8 cellular contexts compared by ENCODE assay signal in the genomic region with DNA sequence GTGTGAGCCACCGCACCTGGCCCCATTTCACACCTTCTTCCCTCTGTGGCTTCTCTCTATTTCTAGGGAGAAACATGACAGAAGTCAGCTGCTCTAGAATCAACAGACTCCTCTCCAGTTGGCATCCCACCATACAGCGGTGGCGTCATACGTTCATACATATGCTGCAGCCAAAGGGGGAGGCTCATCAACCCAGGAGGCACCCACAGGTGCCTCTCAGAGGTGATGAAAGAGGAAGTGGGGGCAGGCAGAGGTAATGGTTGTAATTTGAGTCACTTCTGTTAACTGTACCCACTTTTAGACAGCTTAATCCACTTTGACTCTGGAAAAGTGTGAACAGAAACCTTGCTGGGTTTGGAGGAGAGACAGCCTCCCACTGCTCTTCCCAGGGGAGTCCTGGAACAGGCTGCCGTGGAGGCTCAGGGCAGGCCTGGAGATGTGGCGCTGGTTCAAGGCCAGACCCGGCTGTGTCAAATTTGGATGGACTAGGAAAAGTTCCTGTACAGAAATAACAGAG. TPM values are rescaled to one million over a fixed set of nuclear protein-coding genes. Genes with fewer than 3 reads are reported as not detected.
DNase-seq lines count a peak whose midpoint lies in the region; ATAC-seq and TF ChIP-seq lines count a peak whose summit lies in the region.

No MANE protein-coding gene starts in this region.

- in situ Hi-C loops in GM23248 (cut with MboI): no loop called here

- no peak overlapping the region for H3K4me3 ChIP-seq in GM23248
- no peak overlapping the region for H3K4me3 ChIP-seq in testis
- H3K4me3 ChIP-seq in upper lobe of right lung: no peak overlapping the region

- no peak overlapping the region for H3K4me2 ChIP-seq in GM23248 (ENCODE audit: unreplicated experiment)

- peak overlapping the region; percentile 85 to 86 for H3K27ac Mint-ChIP-seq in activated naive CD4-positive, alpha-beta T cell treated with anti-CD3 and anti-CD28 coated beads, Interleukin-2, amount 50 U/mL, for 72 hours

- no peaks in the 10 kb centered on the region for H4K20me1 ChIP-seq in GM23248 (ENCODE audit: insufficient read depth)

- H3K9me3 ChIP-seq in GM23248 (ENCODE audit: low read depth) (no peaks in the 10 kb centered on the region), testis (no peaks in the 10 kb centered on the region), upper lobe of right lung (no peaks in the 10 kb centered on the region)

- no peak overlapping the region for H2AFZ ChIP-seq in GM23248

- peaks cover 16% of the 10 kb centered on the region; the same call in 1 of the 2 replicates for H3K4me1 ChIP-seq in GM23248 (ENCODE audit: insufficient read depth)
- peaks cover 12% of the 10 kb centered on the region for H3K4me1 ChIP-seq in testis
- H3K4me1 ChIP-seq in upper lobe of right lung: no peaks in the 10 kb centered on the region

- H3K9me2 ChIP-seq in GM23248 (ENCODE audit: insufficient read depth): no peaks in the 10 kb centered on the region

- H3K36me3 ChIP-seq in GM23248 (ENCODE audit: low read depth) (no peaks in the 10 kb centered on the region), testis (ENCODE audit: low read depth, missing control alignments) (no peaks in the 10 kb centered on the region), upper lobe of right lung (no peaks in the 10 kb centered on the region)

- H3K27ac ChIP-seq in GM23248: peak overlapping the region; percentile 40; the same call in 1 of the 2 replicates
- H3K27ac ChIP-seq in testis: no peak overlapping the region
- H3K27ac ChIP-seq in upper lobe of right lung: no peak overlapping the region

- H3K79me2 ChIP-seq in GM23248 (ENCODE audit: insufficient read depth): no peaks in the 10 kb centered on the region

- no peaks in the 10 kb centered on the region for H3K27me3 ChIP-seq in GM23248 (replicated peaks; ENCODE audit: insufficient read depth)
- no peaks in the 10 kb centered on the region for H3K27me3 ChIP-seq in testis
- no peaks in the 10 kb centered on the region for H3K27me3 ChIP-seq in upper lobe of right lung

- no peak for DNase-seq in GM23248
- DNase-seq in MV-4-11 (lab: John Stamatoyannopoulos, UW): peak; percentile 20
- DNase-seq in activated naive CD4-positive, alpha-beta T cell treated with anti-CD3 and anti-CD28 coated beads, Interleukin-2, amount 50 U/mL, for 72 hours (ENCODE audit: low spot score in 2 of 2): peak in 1 of 2 donors; percentile 40
- peak; percentile 61 for DNase-seq in testis
- no peak for DNase-seq in GM19240 (ENCODE audit: insufficient read length, low spot score)
- no peak for DNase-seq in middle frontal gyrus (ENCODE audit: extremely low spot score, low spot score)
- no peak for DNase-seq in upper lobe of right lung

- intact Hi-C loops in testis (cut with DNase I; ENCODE audit: low total_unique reads) (no loop called here), upper lobe of right lung (cut with DNase I) (no loop called here)

- ATAC-seq in GM18519 (IDR thresholded peaks at IDR 0.05; ENCODE audit: low FRiP score, unreplicated experiment) (peak; percentile 66), upper lobe of right lung (no peak)
- ATAC-seq in activated naive CD4-positive, alpha-beta T cell treated with anti-CD3 and anti-CD28 coated beads, Interleukin-2, amount 50 U/mL, for 72 hours: peak; percentile 75 to 77

- peaks cover 10% of the 10 kb centered on the region for H3F3A ChIP-seq in GM23248 (ENCODE audit: insufficient read depth)

- H3K36me3 Mint-ChIP-seq in activated naive CD4-positive, alpha-beta T cell treated with anti-CD3 and anti-CD28 coated beads, Interleukin-2, amount 50 U/mL, for 72 hours: peaks cover 8 to 41% of the 10 kb centered on the region in 2 donors

- 67 to 71% methylated on average over 7 of the region's 7 CpGs for WGBS in GM23248 (ENCODE audit: low coverage in 1 of 2, low lambda C conversion rate in 2 of 2, missing lambda C conversion rate in 2 of 2), 2 experiments
- 47 to 61% methylated on average over 4 to 7 of the region's 7 CpGs for WGBS in testis, 2 donors

- peaks cover 5 to 9% of the 10 kb centered on the region in 2 donors for H3K9me3 Mint-ChIP-seq in activated naive CD4-positive, alpha-beta T cell treated with anti-CD3 and anti-CD28 coated beads, Interleukin-2, amount 50 U/mL, for 72 hours

- no peak for TF ChIP-seq POLR2A in testis (IDR thresholded peaks at IDR 0.05)

- TF ChIP-seq CTCF in testis (IDR thresholded peaks at IDR 0.05): no peak
- TF ChIP-seq CTCF in upper lobe of right lung (IDR thresholded peaks at IDR 0.05): no peak

- no peak overlapping the region for H3K9ac ChIP-seq in GM23248

RNA-seq across cellular contexts. Expression of a gene that starts 47.3 kb away (rescaled TPM):
- 200 and 350 TPM in 2 replicates for total RNA-seq in GM23248 (2014; rRNA removed; shearing (Covaris generic))
- polyA plus RNA-seq in GM23248 (2016; fragmentation: Nextera tagmentation; extraction: Ambion mirVana) (462 and 489 TPM in 2 replicates), testis (ENCODE audit: insufficient read depth, low read depth, low replicate concordance) (195 TPM)
- 100 to 1,000 TPM; 231 to 304 TPM for total RNA-seq in activated naive CD4-positive, alpha-beta T cell treated with anti-CD3 and anti-CD28 coated beads, Interleukin-2, amount 50 U/mL, for 72 hours
- total RNA-seq in testis (100 to 1,000 TPM; 147 to 210 TPM), upper lobe of right lung (142 TPM)

Comparison
In these comparisons a context has a peak if more than half of its experiments do, and no peak if none do; other contexts are left out.
1. DNase-seq: peak in MV-4-11 (single experiment) and testis (single experiment); none in GM23248 (single experiment), GM19240 (single experiment), middle frontal gyrus (single experiment) and upper lobe of right lung (single experiment).